In genomic region chr17:58344791-58345157, GRCh38 we compare ENCODE assay signal across 8 cellular contexts. TPM values are rescaled to one million over a fixed set of nuclear protein-coding genes. Genes with fewer than 3 reads are reported as not detected.
DNase-seq lines count a peak whose midpoint lies in the region; ATAC-seq and TF ChIP-seq lines count a peak whose summit lies in the region.

No MANE protein-coding gene starts in this region.

- DNase-seq in GM06990 (ENCODE audit: extremely low read depth, insufficient read length), result no peak
- peak; percentile 59 for DNase-seq in activated naive CD8-positive, alpha-beta T cell treated with anti-CD3 and anti-CD28 coated beads, Interleukin-2, amount 50 U/mL, for 24 hours
- DNase-seq in stimulated activated naive CD8-positive, alpha-beta T cell treated with anti-CD3 and anti-CD28 coated beads, Interleukin-15, Interleukin-2, amounts not matched to agents 100 U/mL and 50 U/mL, for 24 hours, result peak; percentile 59
- DNase-seq in neural progenitor cell (ENCODE audit: low spot score), result no peak
- no peak for DNase-seq in iPS-NIHi11 (ENCODE audit: low spot score)
- no peak for DNase-seq in neuronal stem cell (ENCODE audit: low spot score)

- peaks cover 91% of the 10 kb centered on the region for H3K36me3 Mint-ChIP-seq in activated naive CD8-positive, alpha-beta T cell treated with anti-CD3 and anti-CD28 coated beads, Interleukin-2, amount 50 U/mL, for 24 hours (ENCODE audit: low read depth)
- peaks cover 16% of the 10 kb centered on the region for H3K36me3 Mint-ChIP-seq in neural progenitor cell

- no peak overlapping the region for H3K4me2 ChIP-seq in neural progenitor cell
- H3K4me2 ChIP-seq in neuronal stem cell (ENCODE audit: insufficient read depth, low read length, poor library complexity, severe bottlenecking), result no peak overlapping the region

- H3K9me3 Mint-ChIP-seq in activated naive CD8-positive, alpha-beta T cell treated with anti-CD3 and anti-CD28 coated beads, Interleukin-2, amount 50 U/mL, for 24 hours, result no peaks in the 10 kb centered on the region
- no peaks in the 10 kb centered on the region for H3K9me3 Mint-ChIP-seq in neural progenitor cell

- no peaks in the 10 kb centered on the region for H3K9me3 ChIP-seq in KOPT-K1 (ENCODE audit: insufficient read depth, low read length, poor library complexity, severe bottlenecking)
- no peaks in the 10 kb centered on the region for H3K9me3 ChIP-seq in neural progenitor cell (ENCODE audit: low read depth)
- peaks cover 0 to 2% of the 10 kb centered on the region in 2 donors for H3K9me3 ChIP-seq in neuronal stem cell (replicated peaks in 1 of 2; ENCODE audit: control insufficient read depth in 2 of 2, insufficient read depth in 1 of 2, low read depth in 1 of 2, low read length in 2 of 2)

- H4K91ac ChIP-seq in neuronal stem cell (ENCODE audit: low read depth, low read length, poor library complexity), result no peak overlapping the region

- H3K9ac ChIP-seq in neural progenitor cell, result no peak overlapping the region
- no peak overlapping the region for H3K9ac ChIP-seq in neuronal stem cell (ENCODE audit: low read depth, low read length, poor library complexity)

- H3K27me3 ChIP-seq in GM06990 (replicated peaks; ENCODE audit: control insufficient read depth, insufficient read depth, low read length) (no peaks in the 10 kb centered on the region), neural progenitor cell (no peaks in the 10 kb centered on the region), neuronal stem cell (ENCODE audit: control insufficient read depth in 3 of 3, insufficient read depth in 3 of 3, low read depth in 1 of 3, low read length in 3 of 3) (no peaks in the 10 kb centered on the region)

- H2BK120ac ChIP-seq in neuronal stem cell (ENCODE audit: low read depth, low read length), result no peak overlapping the region

- no peaks in the 10 kb centered on the region for H3K79me2 ChIP-seq in neural progenitor cell (ENCODE audit: low read depth)

- H3K79me1 ChIP-seq in neuronal stem cell (ENCODE audit: low read depth, low read length), result no peaks in the 10 kb centered on the region

- no peak overlapping the region for H2BK5ac ChIP-seq in neuronal stem cell (ENCODE audit: low read length)

- no CpG with 5 or more reads among the region's 2 CpGs for WGBS in neuronal stem cell (ENCODE audit: extremely low coverage in 2 of 2, insufficient read length in 2 of 2, insufficient replicate concordance in 1 of 2), 2 donors

- H2BK12ac ChIP-seq in neuronal stem cell (ENCODE audit: low read length), result no peak overlapping the region

- H2AFZ ChIP-seq in neural progenitor cell (replicated peaks), result no peak overlapping the region
- H2AFZ ChIP-seq in neuronal stem cell (ENCODE audit: low read length), result no peak overlapping the region

- no peak overlapping the region for H3K18ac ChIP-seq in neuronal stem cell (ENCODE audit: low read length)

- no peak overlapping the region for H3K14ac ChIP-seq in neuronal stem cell (ENCODE audit: low read length)

- peaks cover 90% of the 10 kb centered on the region for H3K4me1 Mint-ChIP-seq in activated naive CD8-positive, alpha-beta T cell treated with anti-CD3 and anti-CD28 coated beads, Interleukin-2, amount 50 U/mL, for 24 hours
- no peaks in the 10 kb centered on the region for H3K4me1 Mint-ChIP-seq in neural progenitor cell

- peaks cover 5% of the 10 kb centered on the region for H3F3A ChIP-seq in neural progenitor cell (ENCODE audit: low read depth)

- H3K23ac ChIP-seq in neuronal stem cell (ENCODE audit: low read depth, low read length, poor library complexity), result no peak overlapping the region

- peak overlapping the region; percentile 98 for H3K27ac Mint-ChIP-seq in activated naive CD8-positive, alpha-beta T cell treated with anti-CD3 and anti-CD28 coated beads, Interleukin-2, amount 50 U/mL, for 24 hours
- no peak overlapping the region for H3K27ac Mint-ChIP-seq in neural progenitor cell

- no peak overlapping the region for H4K8ac ChIP-seq in neuronal stem cell (ENCODE audit: low read depth, low read length)

- H3K4me1 ChIP-seq in neural progenitor cell (no peaks in the 10 kb centered on the region), neuronal stem cell (ENCODE audit: control insufficient read depth in 2 of 2, insufficient read depth in 1 of 2, low read depth in 1 of 2, low read length in 2 of 2) (no peaks in the 10 kb centered on the region)

- peaks cover 18% of the 10 kb centered on the region for H3K36me3 ChIP-seq in GM06990 (ENCODE audit: control insufficient read depth, insufficient read depth, low read length)
- peaks cover 71% of the 10 kb centered on the region for H3K36me3 ChIP-seq in KOPT-K1 (ENCODE audit: insufficient read depth, low read length)
- peaks cover 13% of the 10 kb centered on the region for H3K36me3 ChIP-seq in neural progenitor cell
- peaks cover 43 to 64% of the 10 kb centered on the region in 2 donors for H3K36me3 ChIP-seq in neuronal stem cell (replicated peaks in 1 of 2; ENCODE audit: control insufficient read depth in 2 of 2, insufficient read depth in 2 of 2, low read length in 2 of 2)

- no peaks in the 10 kb centered on the region for H4K20me1 ChIP-seq in neural progenitor cell (ENCODE audit: low read depth)

- peak overlapping the region; percentile 99 for H3K4me3 Mint-ChIP-seq in activated naive CD8-positive, alpha-beta T cell treated with anti-CD3 and anti-CD28 coated beads, Interleukin-2, amount 50 U/mL, for 24 hours
- no peak overlapping the region for H3K4me3 Mint-ChIP-seq in neural progenitor cell

- H3K4me3 ChIP-seq in GM06990 (replicated peaks; ENCODE audit: low read depth, low read length) (peak overlapping the region; percentile 50), neural progenitor cell (no peak overlapping the region), neuronal stem cell (ENCODE audit: low read length in 2 of 2) (no peak overlapping the region)

- H2BK15ac ChIP-seq in neuronal stem cell (ENCODE audit: low read length), result no peak overlapping the region

- H3K4ac ChIP-seq in neuronal stem cell (ENCODE audit: low read length), result no peak overlapping the region

- peak; percentile 71 for TF ChIP-seq CTCF in GM06990 (IDR thresholded peaks at IDR 0.05; ENCODE audit: insufficient read depth, low read length, poor library complexity, severe bottlenecking)
- TF ChIP-seq CTCF in neural progenitor cell (IDR thresholded peaks at IDR 0.05), result no peak

- H3K27me3 Mint-ChIP-seq in activated naive CD8-positive, alpha-beta T cell treated with anti-CD3 and anti-CD28 coated beads, Interleukin-2, amount 50 U/mL, for 24 hours, result peaks cover 2% of the 10 kb centered on the region
- peaks cover 8% of the 10 kb centered on the region for H3K27me3 Mint-ChIP-seq in neural progenitor cell (ENCODE audit: insufficient read depth, low read depth)

- H2AK5ac ChIP-seq in neuronal stem cell (ENCODE audit: low read depth, low read length), result no peak overlapping the region

- H3K27ac ChIP-seq in KOPT-K1 (ENCODE audit: low read depth, low read length, poor library complexity, severe bottlenecking) (peak overlapping the region; percentile 99), neural progenitor cell (no peak overlapping the region), neuronal stem cell (replicated peaks; ENCODE audit: low read length) (no peak overlapping the region)

- peak; percentile 35 for ATAC-seq in GM21528 (IDR thresholded peaks at IDR 0.05; ENCODE audit: low FRiP score, unreplicated experiment)
- peak; percentile 58 for ATAC-seq in activated naive CD8-positive, alpha-beta T cell treated with anti-CD3 and anti-CD28 coated beads, Interleukin-2, amount 50 U/mL, for 24 hours
- ATAC-seq in stimulated activated naive CD8-positive, alpha-beta T cell treated with anti-CD3 and anti-CD28 coated beads, Interleukin-15, Interleukin-2, amounts not matched to agents 100 U/mL and 50 U/mL, for 24 hours, result peak; percentile 53

RNA-seq across cellular contexts. Expression of gene SUPT4H1, which starts 7.2 kb away (rescaled TPM):
- 60.2 and 103 TPM in 2 replicates for total RNA-seq in neural progenitor cell (ENCODE audit: low replicate concordance)
- 75.6 TPM for polyA plus RNA-seq in neuronal stem cell (2013, experiment 1 of 2)
- 76.4 TPM for polyA plus RNA-seq in neuronal stem cell (2013, experiment 2 of 2)

RNA-seq across cellular contexts. Expression of gene TSPOAP1, which starts 16.2 kb away (rescaled TPM):
- 13.8 and 48.7 TPM in 2 replicates for total RNA-seq in neural progenitor cell (ENCODE audit: low replicate concordance)
- 26.2 TPM for polyA plus RNA-seq in neuronal stem cell (2013, experiment 1 of 2)
- 25.2 TPM for polyA plus RNA-seq in neuronal stem cell (2013, experiment 2 of 2)

Comparison
In these comparisons a context has a peak if more than half of its experiments do, and no peak if none do; other contexts are left out.
1. DNase-seq: peak in activated naive CD8-positive, alpha-beta T cell treated with anti-CD3 and anti-CD28 coated beads, Interleukin-2, amount 50 U/mL, for 24 hours (single experiment) and stimulated activated naive CD8-positive, alpha-beta T cell treated with anti-CD3 and anti-CD28 coated beads, Interleukin-15, Interleukin-2, amounts not matched to agents 100 U/mL and 50 U/mL, for 24 hours (single experiment); none in GM06990 (single experiment), neural progenitor cell (single experiment), iPS-NIHi11 (single experiment) and neuronal stem cell (single experiment).
2. Peak in every context shown above with its lines, with median percentiles within 50 percentile points of each other: ATAC-seq.